Comparison of ENCODE assay signal across 9 cellular contexts in the genomic region with DNA sequence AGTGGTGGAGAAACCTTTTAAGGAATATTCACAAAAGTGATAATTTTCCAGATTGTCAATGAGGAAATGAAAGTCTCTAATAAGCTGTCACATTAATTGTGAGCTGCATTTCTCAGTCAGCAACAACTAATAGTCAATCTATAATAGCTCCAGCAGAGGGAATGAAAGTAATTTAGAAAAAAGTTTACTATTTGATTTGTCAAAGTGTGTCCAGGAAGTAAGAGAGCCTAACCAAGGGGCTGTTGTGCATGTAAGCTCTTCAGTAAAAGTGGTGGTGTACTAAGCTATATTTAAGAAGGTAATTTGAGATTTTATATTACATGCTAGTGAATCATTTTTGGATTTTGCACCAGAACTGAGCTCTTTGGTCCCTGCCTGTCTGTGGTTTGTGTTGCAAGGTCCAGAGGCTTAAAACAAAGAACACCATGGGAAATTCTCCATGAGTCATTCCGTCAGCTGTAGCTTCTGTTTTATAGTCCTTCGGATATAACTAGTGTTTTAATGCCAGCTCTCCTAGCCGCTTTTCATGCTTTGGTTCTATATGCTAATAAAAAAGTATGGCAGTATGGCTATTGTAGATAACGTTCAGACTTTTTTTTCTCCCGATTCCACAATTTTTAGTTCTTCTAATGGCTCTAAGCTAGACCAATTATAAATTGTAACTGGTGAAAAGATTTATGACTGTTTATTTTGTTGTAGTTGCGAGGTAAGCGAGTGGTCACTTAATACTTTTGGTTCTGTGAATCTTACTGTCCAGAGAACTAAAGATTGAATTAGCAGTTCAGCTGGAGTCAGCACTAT.
DNase-seq lines count a peak whose midpoint lies in the region; ATAC-seq, FAIRE-seq and TF ChIP-seq lines count a peak whose summit lies in the region.
"Had no signal": no experiment of that assay in that cellular context is flagged by ENCODE, and none has a peak within 500 bp of the region (broad histone marks: within the 10 kb centered on the region; RNA-seq: fewer than 3 reads in every experiment).

No MANE protein-coding gene starts in this region.

- no peaks in the 10 kb centered on the region for H3K27me3 ChIP-seq in vagina

- H3K4me1 ChIP-seq in kidney (ENCODE audit: control insufficient read depth in 1 of 2, insufficient read depth in 1 of 2, low read depth in 1 of 2, low read length in 2 of 2) = peaks cover 0 to 16% of the 10 kb centered on the region in 2 donors
- H3K4me1 ChIP-seq in vagina = peaks cover 32% of the 10 kb centered on the region

- DNase-seq in SIG-M5 treated with dmso at 0.1 percent for 504 hours (lab: John Stamatoyannopoulos, UW; ENCODE audit: unreplicated experiment) (peak; percentile 27), SIG-M5 (lab: John Stamatoyannopoulos, UW) (no peak), amniotic epithelial cell (ENCODE audit: low read depth) (peak; percentile 99), kidney (no peak), vagina (ENCODE audit: extremely low spot score in 2 of 2) (no peak), posterior vena cava (ENCODE audit: low spot score) (no peak), NCI-H1105 (lab: John Stamatoyannopoulos, UW) (no peak)
- DNase-seq in stimulated activated naive CD8-positive, alpha-beta T cell treated with anti-CD3 and anti-CD28 coated beads, Interleukin-15, amount 100 ng/mL, for 72 hours = no peak

- peaks cover 19% of the 10 kb centered on the region for H3K27me3 Mint-ChIP-seq in stimulated activated naive CD8-positive, alpha-beta T cell treated with anti-CD3 and anti-CD28 coated beads, Interleukin-15, amount 100 ng/mL, for 72 hours

- no peaks in the 10 kb centered on the region for H3K36me3 ChIP-seq in kidney (ENCODE audit: control insufficient read depth in 1 of 2, insufficient read depth in 2 of 2, low read length in 2 of 2)
- no peaks in the 10 kb centered on the region for H3K36me3 ChIP-seq in vagina

- H3K4me3 ChIP-seq in kidney (ENCODE audit: low read length in 2 of 2) = peak overlapping the region; percentile 47 to 51
- no peak overlapping the region for H3K4me3 ChIP-seq in vagina

- no peak for ATAC-seq in stimulated activated naive CD8-positive, alpha-beta T cell treated with anti-CD3 and anti-CD28 coated beads, Interleukin-15, amount 100 ng/mL, for 72 hours

- intact Hi-C loops in kidney (cut with DNase I) (no loop called here), vagina (cut with DNase I) (no loop called here), posterior vena cava (cut with DNase I) (no loop called here)

- no peak for TF ChIP-seq POLR2A in vagina (IDR thresholded peaks at IDR 0.05)

- no peak overlapping the region for H3K27ac Mint-ChIP-seq in stimulated activated naive CD8-positive, alpha-beta T cell treated with anti-CD3 and anti-CD28 coated beads, Interleukin-15, amount 100 ng/mL, for 72 hours

- TF ChIP-seq CTCF in kidney (IDR thresholded peaks at IDR 0.05; ENCODE audit: borderline replicate concordance, extremely low read depth, insufficient read depth) = no peak
- no peak for TF ChIP-seq CTCF in vagina (IDR thresholded peaks at IDR 0.05)

- H3K9ac ChIP-seq in kidney (ENCODE audit: low read length in 2 of 2) = peak overlapping the region in 1 of 2 donors; percentile 14

- no peaks in the 10 kb centered on the region for H3K9me3 Mint-ChIP-seq in stimulated activated naive CD8-positive, alpha-beta T cell treated with anti-CD3 and anti-CD28 coated beads, Interleukin-15, amount 100 ng/mL, for 72 hours

- FAIRE-seq in kidney (lab: Jason Lieb, UNC) = peak; percentile 75

- H3K27ac ChIP-seq in kidney (ENCODE audit: low read depth in 2 of 2, low read length in 2 of 2) (peak overlapping the region; percentile 12 to 44), vagina (peak overlapping the region; percentile 34)
- H3K27ac ChIP-seq: C4-2B had no signal

- no peak overlapping the region for H3K4me3 Mint-ChIP-seq in stimulated activated naive CD8-positive, alpha-beta T cell treated with anti-CD3 and anti-CD28 coated beads, Interleukin-15, amount 100 ng/mL, for 72 hours

- H3K4me1 Mint-ChIP-seq in stimulated activated naive CD8-positive, alpha-beta T cell treated with anti-CD3 and anti-CD28 coated beads, Interleukin-15, amount 100 ng/mL, for 72 hours = no peaks in the 10 kb centered on the region

- H3K9me3 ChIP-seq in kidney (ENCODE audit: control insufficient read depth in 1 of 2, low read length in 2 of 2) (no peaks in the 10 kb centered on the region), vagina (no peaks in the 10 kb centered on the region)

Comparison
In these comparisons a context has a peak if more than half of its experiments do, and no peak if none do; other contexts are left out.
1. DNase-seq: peak in SIG-M5 treated with dmso at 0.1 percent for 504 hours (single experiment) and amniotic epithelial cell (single experiment); none in SIG-M5 (single experiment), kidney (single experiment), vagina (0 of 2), stimulated activated naive CD8-positive, alpha-beta T cell treated with anti-CD3 and anti-CD28 coated beads, Interleukin-15, amount 100 ng/mL, for 72 hours (0 of 2), posterior vena cava (single experiment) and NCI-H1105 (single experiment).
2. H3K4me3 ChIP-seq: peak in kidney (2 of 2); none in vagina (0 of 2).